1 cellular context compared by ENCODE assay signal in the genomic region with DNA sequence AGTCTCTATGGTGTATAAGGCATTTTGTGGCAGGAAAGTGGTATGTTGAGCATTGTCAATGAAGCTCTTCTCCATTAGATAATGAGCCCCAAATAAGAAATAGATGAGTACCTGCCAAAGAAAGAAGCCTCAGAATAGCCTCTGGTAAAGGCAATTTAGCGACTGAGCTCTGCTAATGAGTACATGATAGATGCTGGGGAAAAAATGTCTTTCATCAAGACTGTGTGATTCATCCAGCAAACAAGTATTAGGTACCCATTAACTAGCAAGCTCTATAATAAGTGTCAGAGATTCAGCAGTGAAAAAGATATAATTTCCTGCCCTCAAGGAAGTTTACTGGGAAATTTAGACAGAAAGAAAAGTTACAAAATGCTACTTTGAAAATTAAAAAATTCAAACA.
TF ChIP-seq lines count a peak whose summit lies in the region.

No MANE protein-coding gene starts in this region.

TF ChIP-seq in GM12878, 131 proteins besides CTCF, POLR2A, EP300 and RAD21 (continued from another document):
- TF ChIP-seq, protein P1, sequence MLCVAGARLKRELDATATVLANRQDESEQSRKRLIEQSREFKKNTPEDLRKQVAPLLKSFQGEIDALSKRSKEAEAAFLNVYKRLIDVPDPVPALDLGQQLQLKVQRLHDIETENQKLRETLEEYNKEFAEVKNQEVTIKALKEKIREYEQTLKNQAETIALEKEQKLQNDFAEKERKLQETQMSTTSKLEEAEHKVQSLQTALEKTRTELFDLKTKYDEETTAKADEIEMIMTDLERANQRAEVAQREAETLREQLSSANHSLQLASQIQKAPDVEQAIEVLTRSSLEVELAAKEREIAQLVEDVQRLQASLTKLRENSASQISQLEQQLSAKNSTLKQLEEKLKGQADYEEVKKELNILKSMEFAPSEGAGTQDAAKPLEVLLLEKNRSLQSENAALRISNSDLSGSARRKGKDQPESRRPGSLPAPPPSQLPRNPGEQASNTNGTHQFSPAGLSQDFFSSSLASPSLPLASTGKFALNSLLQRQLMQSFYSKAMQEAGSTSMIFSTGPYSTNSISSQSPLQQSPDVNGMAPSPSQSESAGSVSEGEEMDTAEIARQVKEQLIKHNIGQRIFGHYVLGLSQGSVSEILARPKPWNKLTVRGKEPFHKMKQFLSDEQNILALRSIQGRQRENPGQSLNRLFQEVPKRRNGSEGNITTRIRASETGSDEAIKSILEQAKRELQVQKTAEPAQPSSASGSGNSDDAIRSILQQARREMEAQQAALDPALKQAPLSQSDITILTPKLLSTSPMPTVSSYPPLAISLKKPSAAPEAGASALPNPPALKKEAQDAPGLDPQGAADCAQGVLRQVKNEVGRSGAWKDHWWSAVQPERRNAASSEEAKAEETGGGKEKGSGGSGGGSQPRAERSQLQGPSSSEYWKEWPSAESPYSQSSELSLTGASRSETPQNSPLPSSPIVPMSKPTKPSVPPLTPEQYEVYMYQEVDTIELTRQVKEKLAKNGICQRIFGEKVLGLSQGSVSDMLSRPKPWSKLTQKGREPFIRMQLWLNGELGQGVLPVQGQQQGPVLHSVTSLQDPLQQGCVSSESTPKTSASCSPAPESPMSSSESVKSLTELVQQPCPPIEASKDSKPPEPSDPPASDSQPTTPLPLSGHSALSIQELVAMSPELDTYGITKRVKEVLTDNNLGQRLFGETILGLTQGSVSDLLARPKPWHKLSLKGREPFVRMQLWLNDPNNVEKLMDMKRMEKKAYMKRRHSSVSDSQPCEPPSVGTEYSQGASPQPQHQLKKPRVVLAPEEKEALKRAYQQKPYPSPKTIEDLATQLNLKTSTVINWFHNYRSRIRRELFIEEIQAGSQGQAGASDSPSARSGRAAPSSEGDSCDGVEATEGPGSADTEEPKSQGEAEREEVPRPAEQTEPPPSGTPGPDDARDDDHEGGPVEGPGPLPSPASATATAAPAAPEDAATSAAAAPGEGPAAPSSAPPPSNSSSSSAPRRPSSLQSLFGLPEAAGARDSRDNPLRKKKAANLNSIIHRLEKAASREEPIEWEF (IDR thresholded peaks at IDR 0.05; ENCODE audit: insufficient replicate concordance, low read depth, low read length): no peak
- no peak for TF ChIP-seq BMI1 (IDR thresholded peaks at IDR 0.05; ENCODE audit: borderline replicate concordance)
- TF ChIP-seq GATAD2B (conservative IDR thresholded peaks at IDR 0.05; ENCODE audit: low read depth): no peak
- peak; percentile 93 for TF ChIP-seq MTA2 (IDR thresholded peaks at IDR 0.05; ENCODE audit: low read depth)
